ENCODE assay signal across 23 cellular contexts in genomic region chr5:140365282-140365681, GRCh38. TPM values are rescaled to one million over a fixed set of nuclear protein-coding genes. Genes with fewer than 3 reads are reported as not detected.
A peak's percentile ranks its signal among the peaks of the same experiment; 100 is the strongest.
DNase-seq lines count a peak whose midpoint lies in the region; ATAC-seq, FAIRE-seq and TF ChIP-seq lines count a peak whose summit lies in the region.
"Had no signal": no experiment of that assay in that cellular context is flagged by ENCODE, and none has a peak within 500 bp of the region (broad histone marks: within the 10 kb centered on the region; RNA-seq: fewer than 3 reads in every experiment).

No MANE protein-coding gene starts in this region.

- H3K27me3 ChIP-seq in BLaER1 treated with 17β-estradiol and CSF1 and Interleukin-3, amounts not matched to agents 10 nM and 100 nM = no peaks in the 10 kb centered on the region
- no peaks in the 10 kb centered on the region for H3K27me3 ChIP-seq in RWPE2 (ENCODE audit: insufficient read depth, poor library complexity, severe bottlenecking)

- ATAC-seq in RWPE2 (ENCODE audit: low read depth) (peak; percentile 38), left colon (peak; percentile 33), HG02938 (IDR thresholded peaks at IDR 0.05; ENCODE audit: unreplicated experiment) (no peak), GM21529 (IDR thresholded peaks at IDR 0.05; ENCODE audit: unreplicated experiment) (no peak)

- no peaks in the 10 kb centered on the region; a peak in 1 of 22 replicates for H4K20me1 ChIP-seq in BLaER1 treated with 17β-estradiol and CSF1 and Interleukin-3, amounts not matched to agents 10 nM and 100 nM

- FAIRE-seq in kidney (lab: Jason Lieb, UNC) = no peak
- FAIRE-seq: H1 had no signal

- no peaks in the 10 kb centered on the region for H3K9me3 ChIP-seq in BLaER1 treated with 17β-estradiol and CSF1 and Interleukin-3, amounts not matched to agents 10 nM and 100 nM (replicated peaks in 1 of 11)
- H3K9me3 ChIP-seq in RWPE2 (ENCODE audit: severe bottlenecking) (no peaks in the 10 kb centered on the region), kidney (ENCODE audit: control insufficient read depth in 1 of 2, low read length in 2 of 2) (no peaks in the 10 kb centered on the region)

- H3K4me3 ChIP-seq in BLaER1 treated with 17β-estradiol and CSF1 and Interleukin-3, amounts not matched to agents 10 nM and 100 nM = no peak overlapping the region
- H3K4me3 ChIP-seq in RWPE2 (ENCODE audit: severe bottlenecking) = no peak overlapping the region
- no peak overlapping the region for H3K4me3 ChIP-seq in kidney (ENCODE audit: low read length in 2 of 2)

- TF ChIP-seq CTCF in RWPE2 (IDR thresholded peaks at IDR 0.05; ENCODE audit: poor library complexity, severe bottlenecking) (no peak), kidney (IDR thresholded peaks at IDR 0.05; ENCODE audit: borderline replicate concordance, extremely low read depth, insufficient read depth) (no peak)

- no peak overlapping the region for H3K9ac ChIP-seq in BLaER1 treated with 17β-estradiol and CSF1 and Interleukin-3, amounts not matched to agents 10 nM and 100 nM
- H3K9ac ChIP-seq in kidney (ENCODE audit: low read length in 2 of 2) = no peak overlapping the region

- DNase-seq in HT-29 (ENCODE audit: low spot score) (peak; percentile 61), RWPE2 (ENCODE audit: low spot score) (no peak), left colon (no peak), kidney (no peak)
- DNase-seq: DMS53, HCEC 1CT, Kasumi-1, MM.1S, NCI-H1694, NCI-H2029 treated with DMSO at 0.1 percent for 48 hours, NCI-H526 treated with DMSO at 0.1 percent for 48 hours, SHP77 treated with DMSO at 0.1 percent for 48 hours, T-helper 1 cell had no signal

- intact Hi-C loops in left colon (cut with DNase I, micrococcal nuclease) = no loop called here
- intact Hi-C loops in kidney (cut with DNase I) = no loop called here

- no peak overlapping the region for H3K27ac ChIP-seq in BLaER1 treated with 17β-estradiol and CSF1 and Interleukin-3, amounts not matched to agents 10 nM and 100 nM
- no peak overlapping the region for H3K27ac ChIP-seq in RWPE2 (ENCODE audit: poor library complexity, severe bottlenecking)
- H3K27ac ChIP-seq in kidney (ENCODE audit: low read depth in 2 of 2, low read length in 2 of 2) = no peak overlapping the region
- H3K27ac ChIP-seq: HL-60, RWPE1 had no signal

- peaks cover 0 to 25% (median 18%) of the 10 kb centered on the region in 10 experiments; a peak in 13 of 20 replicates for H3K4me1 ChIP-seq in BLaER1 treated with 17β-estradiol and CSF1 and Interleukin-3, amounts not matched to agents 10 nM and 100 nM
- no peaks in the 10 kb centered on the region for H3K4me1 ChIP-seq in RWPE2 (ENCODE audit: insufficient read depth, poor library complexity, severe bottlenecking)
- H3K4me1 ChIP-seq in kidney (ENCODE audit: control insufficient read depth in 1 of 2, insufficient read depth in 1 of 2, low read depth in 1 of 2, low read length in 2 of 2) = peaks cover 6 to 8% of the 10 kb centered on the region in 2 donors

- peak overlapping the region in 7 of 11 experiments; percentile 9 to 62 (median 51); a peak in 7 of 22 replicates for H3K4me2 ChIP-seq in BLaER1 treated with 17β-estradiol and CSF1 and Interleukin-3, amounts not matched to agents 10 nM and 100 nM

- no peaks in the 10 kb centered on the region for H3K36me3 ChIP-seq in BLaER1 treated with 17β-estradiol and CSF1 and Interleukin-3, amounts not matched to agents 10 nM and 100 nM
- H3K36me3 ChIP-seq in RWPE2 (ENCODE audit: low read depth) (no peaks in the 10 kb centered on the region), kidney (ENCODE audit: control insufficient read depth in 1 of 2, insufficient read depth in 2 of 2, low read length in 2 of 2) (peaks cover 0 to 2% of the 10 kb centered on the region in 2 donors)

RNA-seq across cellular contexts. Expression of gene SLC4A9, which starts 5.3 kb away (rescaled TPM):
- 0.08 and 0.86 TPM in 2 replicates for total RNA-seq in HT-29 (2014; rRNA removed; shearing (Covaris generic))
- total RNA-seq in left colon (under 1 TPM; 0.31 to 0.42 TPM), kidney (2.5 TPM)
- 29.9 TPM for polyA plus RNA-seq in kidney (ENCODE audit: insufficient read depth, low read depth, low replicate concordance)
- total RNA-seq: A673, Daoy, G401, NCI-H460 had no signal

RNA-seq across cellular contexts. Expression of gene HBEGF, which starts 18.9 kb away (rescaled TPM):
- total RNA-seq in HT-29 (2014; rRNA removed; shearing (Covaris generic)) = 40.9 and 46.3 TPM in 2 replicates
- total RNA-seq in left colon (10 to 100 TPM; 11.4 to 11.9 TPM), kidney (7.8 TPM)
- 6.0 TPM for polyA plus RNA-seq in kidney (ENCODE audit: insufficient read depth, low read depth, low replicate concordance)

RNA-seq across cellular contexts. Expression of gene ANKHD1, which starts 36.4 kb away (rescaled TPM):
- 68.9 and 74.6 TPM in 2 replicates for total RNA-seq in HT-29 (2014; rRNA removed; shearing (Covaris generic))
- 100 to 1,000 TPM; 118 to 140 TPM for total RNA-seq in left colon
- total RNA-seq in kidney = 130 TPM
- 26.4 TPM for polyA plus RNA-seq in kidney (ENCODE audit: insufficient read depth, low read depth, low replicate concordance)

Comparison
In these comparisons a context has a peak if more than half of its experiments do, and no peak if none do; other contexts are left out.
1. ATAC-seq: peak in RWPE2 (single experiment) and left colon (single experiment); none in HG02938 (single experiment) and GM21529 (single experiment).